2 cellular contexts compared by ENCODE assay signal in genomic region chr18:60984496-60984895, GRCh38.
TF ChIP-seq lines count a peak whose summit lies in the region.

No MANE protein-coding gene starts in this region.

TF ChIP-seq in SK-N-SH treated with all-trans-retinoic acid at 6 μM for 48 hours, 23 proteins besides CTCF, POLR2A, EP300 and RAD21 (continued from another document):
- TF ChIP-seq TSHZ2 (CRISPR knock-in tag; IDR thresholded peaks at IDR 0.05) (no peak), TCF4 (CRISPR knock-in tag; IDR thresholded peaks at IDR 0.05; ENCODE audit: borderline replicate concordance) (no peak)
- TF ChIP-seq, protein P1, sequence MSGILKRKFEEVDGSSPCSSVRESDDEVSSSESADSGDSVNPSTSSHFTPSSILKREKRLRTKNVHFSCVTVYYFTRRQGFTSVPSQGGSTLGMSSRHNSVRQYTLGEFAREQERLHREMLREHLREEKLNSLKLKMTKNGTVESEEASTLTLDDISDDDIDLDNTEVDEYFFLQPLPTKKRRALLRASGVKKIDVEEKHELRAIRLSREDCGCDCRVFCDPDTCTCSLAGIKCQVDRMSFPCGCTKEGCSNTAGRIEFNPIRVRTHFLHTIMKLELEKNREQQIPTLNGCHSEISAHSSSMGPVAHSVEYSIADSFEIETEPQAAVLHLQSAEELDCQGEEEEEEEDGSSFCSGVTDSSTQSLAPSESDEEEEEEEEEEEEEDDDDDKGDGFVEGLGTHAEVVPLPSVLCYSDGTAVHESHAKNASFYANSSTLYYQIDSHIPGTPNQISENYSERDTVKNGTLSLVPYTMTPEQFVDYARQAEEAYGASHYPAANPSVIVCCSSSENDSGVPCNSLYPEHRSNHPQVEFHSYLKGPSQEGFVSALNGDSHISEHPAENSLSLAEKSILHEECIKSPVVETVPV (CRISPR knock-in tag; IDR thresholded peaks at IDR 0.05) = no peak

TF ChIP-seq in GM23338, 12 proteins besides CTCF, POLR2A, EP300 and RAD21:
- TF ChIP-seq, protein P2, sequence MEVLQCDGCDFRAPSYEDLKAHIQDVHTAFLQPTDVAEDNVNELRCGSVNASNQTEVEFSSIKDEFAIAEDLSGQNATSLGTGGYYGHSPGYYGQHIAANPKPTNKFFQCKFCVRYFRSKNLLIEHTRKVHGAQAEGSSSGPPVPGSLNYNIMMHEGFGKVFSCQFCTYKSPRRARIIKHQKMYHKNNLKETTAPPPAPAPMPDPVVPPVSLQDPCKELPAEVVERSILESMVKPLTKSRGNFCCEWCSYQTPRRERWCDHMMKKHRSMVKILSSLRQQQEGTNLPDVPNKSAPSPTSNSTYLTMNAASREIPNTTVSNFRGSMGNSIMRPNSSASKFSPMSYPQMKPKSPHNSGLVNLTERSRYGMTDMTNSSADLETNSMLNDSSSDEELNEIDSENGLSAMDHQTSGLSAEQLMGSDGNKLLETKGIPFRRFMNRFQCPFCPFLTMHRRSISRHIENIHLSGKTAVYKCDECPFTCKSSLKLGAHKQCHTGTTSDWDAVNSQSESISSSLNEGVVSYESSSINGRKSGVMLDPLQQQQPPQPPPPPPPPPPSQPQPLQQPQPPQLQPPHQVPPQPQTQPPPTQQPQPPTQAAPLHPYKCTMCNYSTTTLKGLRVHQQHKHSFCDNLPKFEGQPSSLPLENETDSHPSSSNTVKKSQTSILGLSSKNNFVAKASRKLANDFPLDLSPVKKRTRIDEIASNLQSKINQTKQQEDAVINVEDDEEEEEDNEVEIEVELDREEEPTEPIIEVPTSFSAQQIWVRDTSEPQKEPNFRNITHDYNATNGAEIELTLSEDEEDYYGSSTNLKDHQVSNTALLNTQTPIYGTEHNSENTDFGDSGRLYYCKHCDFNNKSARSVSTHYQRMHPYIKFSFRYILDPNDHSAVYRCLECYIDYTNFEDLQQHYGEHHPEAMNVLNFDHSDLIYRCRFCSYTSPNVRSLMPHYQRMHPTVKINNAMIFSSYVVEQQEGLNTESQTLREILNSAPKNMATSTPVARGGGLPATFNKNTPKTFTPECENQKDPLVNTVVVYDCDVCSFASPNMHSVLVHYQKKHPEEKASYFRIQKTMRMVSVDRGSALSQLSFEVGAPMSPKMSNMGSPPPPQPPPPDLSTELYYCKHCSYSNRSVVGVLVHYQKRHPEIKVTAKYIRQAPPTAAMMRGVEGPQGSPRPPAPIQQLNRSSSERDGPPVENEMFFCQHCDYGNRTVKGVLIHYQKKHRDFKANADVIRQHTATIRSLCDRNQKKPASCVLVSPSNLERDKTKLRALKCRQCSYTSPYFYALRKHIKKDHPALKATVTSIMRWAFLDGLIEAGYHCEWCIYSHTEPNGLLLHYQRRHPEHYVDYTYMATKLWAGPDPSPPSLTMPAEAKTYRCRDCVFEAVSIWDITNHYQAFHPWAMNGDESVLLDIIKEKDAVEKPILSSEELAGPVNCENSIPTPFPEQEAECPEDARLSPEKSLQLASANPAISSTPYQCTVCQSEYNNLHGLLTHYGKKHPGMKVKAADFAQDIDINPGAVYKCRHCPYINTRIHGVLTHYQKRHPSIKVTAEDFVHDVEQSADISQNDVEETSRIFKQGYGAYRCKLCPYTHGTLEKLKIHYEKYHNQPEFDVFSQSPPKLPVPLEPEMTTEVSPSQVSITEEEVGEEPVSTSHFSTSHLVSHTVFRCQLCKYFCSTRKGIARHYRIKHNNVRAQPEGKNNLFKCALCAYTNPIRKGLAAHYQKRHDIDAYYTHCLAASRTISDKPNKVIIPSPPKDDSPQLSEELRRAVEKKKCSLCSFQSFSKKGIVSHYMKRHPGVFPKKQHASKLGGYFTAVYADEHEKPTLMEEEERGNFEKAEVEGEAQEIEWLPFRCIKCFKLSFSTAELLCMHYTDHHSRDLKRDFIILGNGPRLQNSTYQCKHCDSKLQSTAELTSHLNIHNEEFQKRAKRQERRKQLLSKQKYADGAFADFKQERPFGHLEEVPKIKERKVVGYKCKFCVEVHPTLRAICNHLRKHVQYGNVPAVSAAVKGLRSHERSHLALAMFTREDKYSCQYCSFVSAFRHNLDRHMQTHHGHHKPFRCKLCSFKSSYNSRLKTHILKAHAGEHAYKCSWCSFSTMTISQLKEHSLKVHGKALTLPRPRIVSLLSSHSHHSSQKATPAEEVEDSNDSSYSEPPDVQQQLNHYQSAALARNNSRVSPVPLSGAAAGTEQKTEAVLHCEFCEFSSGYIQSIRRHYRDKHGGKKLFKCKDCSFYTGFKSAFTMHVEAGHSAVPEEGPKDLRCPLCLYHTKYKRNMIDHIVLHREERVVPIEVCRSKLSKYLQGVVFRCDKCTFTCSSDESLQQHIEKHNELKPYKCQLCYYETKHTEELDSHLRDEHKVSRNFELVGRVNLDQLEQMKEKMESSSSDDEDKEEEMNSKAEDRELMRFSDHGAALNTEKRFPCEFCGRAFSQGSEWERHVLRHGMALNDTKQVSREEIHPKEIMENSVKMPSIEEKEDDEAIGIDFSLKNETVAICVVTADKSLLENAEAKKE (CRISPR knock-in tag; IDR thresholded peaks at IDR 0.05) = no peak
- TF ChIP-seq JUNB (IDR thresholded peaks at IDR 0.05; ENCODE audit: unreplicated experiment) (no peak), EZH2phosphoT487 (IDR thresholded peaks at IDR 0.05; ENCODE audit: unreplicated experiment) (no peak), CREB1 (CRISPR knock-in tag; IDR thresholded peaks at IDR 0.05; ENCODE audit: low read depth) (no peak), POLR2AphosphoS5 (IDR thresholded peaks at IDR 0.05; ENCODE audit: low read depth) (no peak), ZNF114 (CRISPR knock-in tag; IDR thresholded peaks at IDR 0.05) (no peak)
